21 cellular contexts compared by ENCODE assay signal in genomic region chr2:167832840-167833239, GRCh38.
DNase-seq lines count a peak whose midpoint lies in the region; ATAC-seq and TF ChIP-seq lines count a peak whose summit lies in the region.
"Had no signal": no experiment of that assay in that cellular context is flagged by ENCODE, and none has a peak within 500 bp of the region (broad histone marks: within the 10 kb centered on the region; RNA-seq: fewer than 3 reads in every experiment).

No MANE protein-coding gene starts in this region.

- no peak for TF ChIP-seq CTCF in SK-N-SH (IDR thresholded peaks at IDR 0.05)
- TF ChIP-seq CTCF in foreskin keratinocyte (conservative IDR thresholded peaks at IDR 0.05), result no peak
- no peak for TF ChIP-seq CTCF in progenitor cell of endocrine pancreas (IDR thresholded peaks at IDR 0.05; ENCODE audit: unreplicated experiment)
- TF ChIP-seq CTCF in upper lobe of right lung (IDR thresholded peaks at IDR 0.05), result no peak

- no peaks in the 10 kb centered on the region for H3K79me2 ChIP-seq in SK-N-SH (ENCODE audit: insufficient read depth)

- CTCF ChIA-PET in SK-N-SH (lab: Yijun Ruan, JAX), result interaction anchor here (0.6 kb wide), 1 partner anchor 342 kb away, joined by 3 read pairs; no protein-coding TSS in a partner anchor

- 81% methylated on average over 5 of the region's 5 CpGs for WGBS in SK-N-SH (ENCODE audit: low lambda C conversion rate)

- peak overlapping the region; percentile 12 to 33; a peak in 2 of 4 replicates for H3K4me3 ChIP-seq in SK-N-SH (ENCODE audit: low read depth in 2 of 2, low read length in 1 of 2)
- H3K4me3 ChIP-seq in upper lobe of right lung, result no peak overlapping the region
- H3K4me3 ChIP-seq: GM23248, heart left ventricle, left ventricle myocardium inferior, stomach, tibial nerve had no signal

- no peak for TF ChIP-seq EP300 in SK-N-SH (IDR thresholded peaks at IDR 0.05; ENCODE audit: borderline replicate concordance in 1 of 2, low read depth in 1 of 2, low read length in 1 of 2)

- H3K4me1 ChIP-seq in SK-N-SH (ENCODE audit: control insufficient read depth in 1 of 2, insufficient read depth in 2 of 2, low read depth in 1 of 2, low read length in 1 of 2) (peaks cover 0 to 2% of the 10 kb centered on the region in 2 experiments; a peak in 2 of 4 replicates), foreskin keratinocyte (peaks cover 11% of the 10 kb centered on the region), upper lobe of right lung (no peaks in the 10 kb centered on the region)
- H3K4me1 ChIP-seq: heart left ventricle, left ventricle myocardium inferior, tibial nerve had no signal

- POLR2A ChIA-PET in SK-N-SH (lab: Yijun Ruan, JAX), result no interaction called here

- no peak for TF ChIP-seq RAD21 in SK-N-SH (IDR thresholded peaks at IDR 0.05; ENCODE audit: low read length)

- H3F3A ChIP-seq in SK-N-SH (replicated peaks; ENCODE audit: insufficient read depth), result peaks cover 5% of the 10 kb centered on the region

- peaks cover 5% of the 10 kb centered on the region for H3K4me1 Mint-ChIP-seq in progenitor cell of endocrine pancreas (ENCODE audit: low read depth)

- H4K20me1 ChIP-seq in SK-N-SH (ENCODE audit: insufficient read depth), result no peaks in the 10 kb centered on the region

- intact Hi-C loops in upper lobe of right lung (cut with DNase I), result no loop called here

- peak overlapping the region; percentile 35; the same call in 1 of the 2 replicates for H2AFZ ChIP-seq in SK-N-SH (ENCODE audit: low read depth)
- H2AFZ ChIP-seq: GM23248 had no signal

- peaks cover 33% of the 10 kb centered on the region for H3K36me3 Mint-ChIP-seq in progenitor cell of endocrine pancreas (ENCODE audit: insufficient read depth)
- H3K36me3 Mint-ChIP-seq: activated naive CD4-positive, alpha-beta T cell treated with anti-CD3 and anti-CD28 coated beads, Interleukin-2, amount 50 U/mL, for 72 hours; CD8-positive, alpha-beta T cell; natural killer cell treated with Interleukin-12 subunit alpha and Interleukin-12 subunit beta and Interleukin-15 and Interleukin-18, amount 100 ng/mL, for 72 hours had no signal

- peak; percentile 79 for DNase-seq in NCI-H2171 (lab: John Stamatoyannopoulos, UW)
- no peak for DNase-seq in SK-N-SH
- no peak for DNase-seq in foreskin keratinocyte
- DNase-seq in progenitor cell of endocrine pancreas (ENCODE audit: low spot score, unreplicated experiment), result no peak
- DNase-seq in upper lobe of right lung, result no peak
- no peak for DNase-seq in NCI-H146 (lab: John Stamatoyannopoulos, UW)
- no peak for DNase-seq in iPS-NIHi7 (ENCODE audit: extremely low spot score)
- DNase-seq: activated CD4-positive, alpha-beta T cell treated with anti-CD3 and anti-CD28 coated beads, Interleukin-2, amount 50 U/mL, for 1 hour; AML-193; CD8-positive, alpha-beta T cell; GF-D8; GM23248; heart left ventricle; left ventricle myocardium inferior; NCI-H1105 treated with DMSO at 0.1 percent for 48 hours; stomach; WERI-Rb-1 had no signal

- H3K36me3 ChIP-seq in SK-N-SH (replicated peaks in 1 of 2; ENCODE audit: control insufficient read depth in 1 of 2, insufficient read depth in 2 of 2, low read length in 1 of 2) (no peaks in the 10 kb centered on the region), upper lobe of right lung (no peaks in the 10 kb centered on the region)
- H3K36me3 ChIP-seq: heart left ventricle, left ventricle myocardium inferior, stomach, tibial nerve, WERI-Rb-1 had no signal

- H3K9me2 ChIP-seq in SK-N-SH, result no peaks in the 10 kb centered on the region

- no peak overlapping the region for H3K9ac ChIP-seq in SK-N-SH
- H3K9ac ChIP-seq: GM23248 had no signal

- peak overlapping the region in 1 of 2 experiments; percentile 53; a peak in 3 of 4 replicates for H3K27ac ChIP-seq in SK-N-SH (ENCODE audit: low read depth in 2 of 2, low read length in 1 of 2)
- no peak overlapping the region for H3K27ac ChIP-seq in foreskin keratinocyte
- H3K27ac ChIP-seq in upper lobe of right lung, result no peak overlapping the region
- H3K27ac ChIP-seq: GM23248, heart left ventricle, left ventricle myocardium inferior, stomach, tibial nerve, WERI-Rb-1 had no signal

- peak overlapping the region; percentile 66 for H3K27ac Mint-ChIP-seq in progenitor cell of endocrine pancreas
- H3K27ac Mint-ChIP-seq: activated naive CD4-positive, alpha-beta T cell treated with anti-CD3 and anti-CD28 coated beads, Interleukin-2, amount 50 U/mL, for 72 hours; CD8-positive, alpha-beta T cell; natural killer cell treated with Interleukin-12 subunit alpha and Interleukin-12 subunit beta and Interleukin-15 and Interleukin-18, amount 100 ng/mL, for 72 hours; T-helper 2 cell treated with Interferon-gamma antibody and Interleukin-4, amounts not matched to agents 5 μg/mL and 100 μg/mL, for 36 hours had no signal

- ATAC-seq in foreskin keratinocyte (peak; percentile 44), upper lobe of right lung (no peak)
- ATAC-seq: activated naive CD4-positive, alpha-beta T cell treated with anti-CD3 and anti-CD28 coated beads, Interleukin-2, amount 50 U/mL, for 72 hours; CD8-positive, alpha-beta T cell; heart left ventricle; natural killer cell treated with Interleukin-12 subunit alpha and Interleukin-12 subunit beta and Interleukin-15 and Interleukin-18, amount 100 ng/mL, for 72 hours had no signal

- peak overlapping the region; percentile 46 for H3K4me2 ChIP-seq in SK-N-SH

- H3K4me3 Mint-ChIP-seq in progenitor cell of endocrine pancreas (ENCODE audit: low read depth), result no peak overlapping the region
- H3K4me3 Mint-ChIP-seq: CD8-positive, alpha-beta T cell; natural killer cell treated with Interleukin-12 subunit alpha and Interleukin-12 subunit beta and Interleukin-15 and Interleukin-18, amount 100 ng/mL, for 72 hours; T-helper 2 cell treated with Interferon-gamma antibody and Interleukin-4, amounts not matched to agents 5 μg/mL and 100 μg/mL, for 36 hours had no signal

- no peaks in the 10 kb centered on the region for H3K27me3 ChIP-seq in SK-N-SH (ENCODE audit: insufficient read depth)
- H3K27me3 ChIP-seq in foreskin keratinocyte, result no peaks in the 10 kb centered on the region
- H3K27me3 ChIP-seq in upper lobe of right lung, result no peaks in the 10 kb centered on the region
- H3K27me3 ChIP-seq: stomach, tibial nerve had no signal

- no peaks in the 10 kb centered on the region for H3K27me3 Mint-ChIP-seq in progenitor cell of endocrine pancreas

- peaks cover 3% of the 10 kb centered on the region for H3K9me3 Mint-ChIP-seq in progenitor cell of endocrine pancreas (ENCODE audit: low read depth)
- H3K9me3 Mint-ChIP-seq: CD8-positive, alpha-beta T cell; natural killer cell treated with Interleukin-12 subunit alpha and Interleukin-12 subunit beta and Interleukin-15 and Interleukin-18, amount 100 ng/mL, for 72 hours; T-helper 2 cell treated with Interferon-gamma antibody and Interleukin-4, amounts not matched to agents 5 μg/mL and 100 μg/mL, for 36 hours had no signal

- no peaks in the 10 kb centered on the region for H3K9me3 ChIP-seq in SK-N-SH
- H3K9me3 ChIP-seq in upper lobe of right lung, result no peaks in the 10 kb centered on the region
- H3K9me3 ChIP-seq: heart left ventricle, left ventricle myocardium inferior, stomach, tibial nerve had no signal

TF ChIP-seq in SK-N-SH, 30 proteins besides CTCF, POLR2A, EP300 and RAD21:
- TF ChIP-seq TAF1 (IDR thresholded peaks at IDR 0.05; ENCODE audit: borderline replicate concordance, low read depth, low read length) (no peak), FOXJ3 (CRISPR knock-in tag; IDR thresholded peaks at IDR 0.05) (no peak), SMC3 (IDR thresholded peaks at IDR 0.05; ENCODE audit: low read depth, low read length) (no peak), RXRA (IDR thresholded peaks at IDR 0.05; ENCODE audit: borderline replicate concordance, low read depth) (no peak), MEF2A (IDR thresholded peaks at IDR 0.05; ENCODE audit: borderline replicate concordance, low read depth) (no peak), GABPA (IDR thresholded peaks at IDR 0.05; ENCODE audit: low read depth) (no peak), TEAD4 (IDR thresholded peaks at IDR 0.05; ENCODE audit: borderline replicate concordance, insufficient read depth) (no peak)
TF ChIP-seq in SK-N-SH: peak in this region for 0.
